In genomic region chr5:29697786-29698414, GRCh38 we compare ENCODE assay signal across 1 cellular context.
TF ChIP-seq lines count a peak whose summit lies in the region.

No MANE protein-coding gene starts in this region.

TF ChIP-seq in H1, 55 proteins besides CTCF, POLR2A, EP300 and RAD21 (continued from another document):
- TF ChIP-seq, protein P1, sequence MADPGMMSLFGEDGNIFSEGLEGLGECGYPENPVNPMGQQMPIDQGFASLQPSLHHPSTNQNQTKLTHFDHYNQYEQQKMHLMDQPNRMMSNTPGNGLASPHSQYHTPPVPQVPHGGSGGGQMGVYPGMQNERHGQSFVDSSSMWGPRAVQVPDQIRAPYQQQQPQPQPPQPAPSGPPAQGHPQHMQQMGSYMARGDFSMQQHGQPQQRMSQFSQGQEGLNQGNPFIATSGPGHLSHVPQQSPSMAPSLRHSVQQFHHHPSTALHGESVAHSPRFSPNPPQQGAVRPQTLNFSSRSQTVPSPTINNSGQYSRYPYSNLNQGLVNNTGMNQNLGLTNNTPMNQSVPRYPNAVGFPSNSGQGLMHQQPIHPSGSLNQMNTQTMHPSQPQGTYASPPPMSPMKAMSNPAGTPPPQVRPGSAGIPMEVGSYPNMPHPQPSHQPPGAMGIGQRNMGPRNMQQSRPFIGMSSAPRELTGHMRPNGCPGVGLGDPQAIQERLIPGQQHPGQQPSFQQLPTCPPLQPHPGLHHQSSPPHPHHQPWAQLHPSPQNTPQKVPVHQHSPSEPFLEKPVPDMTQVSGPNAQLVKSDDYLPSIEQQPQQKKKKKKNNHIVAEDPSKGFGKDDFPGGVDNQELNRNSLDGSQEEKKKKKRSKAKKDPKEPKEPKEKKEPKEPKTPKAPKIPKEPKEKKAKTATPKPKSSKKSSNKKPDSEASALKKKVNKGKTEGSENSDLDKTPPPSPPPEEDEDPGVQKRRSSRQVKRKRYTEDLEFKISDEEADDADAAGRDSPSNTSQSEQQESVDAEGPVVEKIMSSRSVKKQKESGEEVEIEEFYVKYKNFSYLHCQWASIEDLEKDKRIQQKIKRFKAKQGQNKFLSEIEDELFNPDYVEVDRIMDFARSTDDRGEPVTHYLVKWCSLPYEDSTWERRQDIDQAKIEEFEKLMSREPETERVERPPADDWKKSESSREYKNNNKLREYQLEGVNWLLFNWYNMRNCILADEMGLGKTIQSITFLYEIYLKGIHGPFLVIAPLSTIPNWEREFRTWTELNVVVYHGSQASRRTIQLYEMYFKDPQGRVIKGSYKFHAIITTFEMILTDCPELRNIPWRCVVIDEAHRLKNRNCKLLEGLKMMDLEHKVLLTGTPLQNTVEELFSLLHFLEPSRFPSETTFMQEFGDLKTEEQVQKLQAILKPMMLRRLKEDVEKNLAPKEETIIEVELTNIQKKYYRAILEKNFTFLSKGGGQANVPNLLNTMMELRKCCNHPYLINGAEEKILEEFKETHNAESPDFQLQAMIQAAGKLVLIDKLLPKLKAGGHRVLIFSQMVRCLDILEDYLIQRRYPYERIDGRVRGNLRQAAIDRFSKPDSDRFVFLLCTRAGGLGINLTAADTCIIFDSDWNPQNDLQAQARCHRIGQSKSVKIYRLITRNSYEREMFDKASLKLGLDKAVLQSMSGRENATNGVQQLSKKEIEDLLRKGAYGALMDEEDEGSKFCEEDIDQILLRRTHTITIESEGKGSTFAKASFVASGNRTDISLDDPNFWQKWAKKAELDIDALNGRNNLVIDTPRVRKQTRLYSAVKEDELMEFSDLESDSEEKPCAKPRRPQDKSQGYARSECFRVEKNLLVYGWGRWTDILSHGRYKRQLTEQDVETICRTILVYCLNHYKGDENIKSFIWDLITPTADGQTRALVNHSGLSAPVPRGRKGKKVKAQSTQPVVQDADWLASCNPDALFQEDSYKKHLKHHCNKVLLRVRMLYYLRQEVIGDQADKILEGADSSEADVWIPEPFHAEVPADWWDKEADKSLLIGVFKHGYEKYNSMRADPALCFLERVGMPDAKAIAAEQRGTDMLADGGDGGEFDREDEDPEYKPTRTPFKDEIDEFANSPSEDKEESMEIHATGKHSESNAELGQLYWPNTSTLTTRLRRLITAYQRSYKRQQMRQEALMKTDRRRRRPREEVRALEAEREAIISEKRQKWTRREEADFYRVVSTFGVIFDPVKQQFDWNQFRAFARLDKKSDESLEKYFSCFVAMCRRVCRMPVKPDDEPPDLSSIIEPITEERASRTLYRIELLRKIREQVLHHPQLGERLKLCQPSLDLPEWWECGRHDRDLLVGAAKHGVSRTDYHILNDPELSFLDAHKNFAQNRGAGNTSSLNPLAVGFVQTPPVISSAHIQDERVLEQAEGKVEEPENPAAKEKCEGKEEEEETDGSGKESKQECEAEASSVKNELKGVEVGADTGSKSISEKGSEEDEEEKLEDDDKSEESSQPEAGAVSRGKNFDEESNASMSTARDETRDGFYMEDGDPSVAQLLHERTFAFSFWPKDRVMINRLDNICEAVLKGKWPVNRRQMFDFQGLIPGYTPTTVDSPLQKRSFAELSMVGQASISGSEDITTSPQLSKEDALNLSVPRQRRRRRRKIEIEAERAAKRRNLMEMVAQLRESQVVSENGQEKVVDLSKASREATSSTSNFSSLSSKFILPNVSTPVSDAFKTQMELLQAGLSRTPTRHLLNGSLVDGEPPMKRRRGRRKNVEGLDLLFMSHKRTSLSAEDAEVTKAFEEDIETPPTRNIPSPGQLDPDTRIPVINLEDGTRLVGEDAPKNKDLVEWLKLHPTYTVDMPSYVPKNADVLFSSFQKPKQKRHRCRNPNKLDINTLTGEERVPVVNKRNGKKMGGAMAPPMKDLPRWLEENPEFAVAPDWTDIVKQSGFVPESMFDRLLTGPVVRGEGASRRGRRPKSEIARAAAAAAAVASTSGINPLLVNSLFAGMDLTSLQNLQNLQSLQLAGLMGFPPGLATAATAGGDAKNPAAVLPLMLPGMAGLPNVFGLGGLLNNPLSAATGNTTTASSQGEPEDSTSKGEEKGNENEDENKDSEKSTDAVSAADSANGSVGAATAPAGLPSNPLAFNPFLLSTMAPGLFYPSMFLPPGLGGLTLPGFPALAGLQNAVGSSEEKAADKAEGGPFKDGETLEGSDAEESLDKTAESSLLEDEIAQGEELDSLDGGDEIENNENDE (IDR thresholded peaks at IDR 0.05; ENCODE audit: insufficient replicate concordance, low read length), result no peak
- no peak for TF ChIP-seq NRF1 (IDR thresholded peaks at IDR 0.05; ENCODE audit: low read depth, low read length)
- no peak for TF ChIP-seq TAF1 (IDR thresholded peaks at IDR 0.05; ENCODE audit: low read depth, low read length)
- no peak for TF ChIP-seq GTF2F1 (IDR thresholded peaks at IDR 0.05; ENCODE audit: borderline replicate concordance, low read depth, low read length)
- no peak for TF ChIP-seq HDAC2 (IDR thresholded peaks at IDR 0.05; ENCODE audit: borderline replicate concordance in 1 of 2, low read depth in 2 of 2, low read length in 2 of 2)
- TF ChIP-seq SIX5 (IDR thresholded peaks at IDR 0.05; ENCODE audit: low read depth, low read length), result no peak
- TF ChIP-seq ATF3 (IDR thresholded peaks at IDR 0.05; ENCODE audit: insufficient read depth, low read depth, low read length), result no peak
